Comparison of ENCODE assay signal across 23 cellular contexts in genomic region chr1:156539824-156540223, GRCh38. TPM values are rescaled to one million over a fixed set of nuclear protein-coding genes. Genes with fewer than 3 reads are reported as not detected.
"Had no signal": no experiment of that assay in that cellular context is flagged by ENCODE, and none has a peak within 500 bp of the region (broad histone marks: within the 10 kb centered on the region; RNA-seq: fewer than 3 reads in every experiment).

No MANE protein-coding gene starts in this region.

- H3K27me3 Mint-ChIP-seq: activated B cell treated with CpG ODN at 0.5 μM for 24 hours; activated CD4-positive, alpha-beta memory T cell treated with anti-CD3 and anti-CD28 coated beads for 36 hours; activated CD4-positive, alpha-beta T cell treated with anti-CD3 and anti-CD28 coated beads, Interleukin-2, amount 10 ng/mL, durations not matched to agents 7 days and 5 days; activated naive CD4-positive, alpha-beta T cell treated with anti-CD3 and anti-CD28 coated beads, Interleukin-2, amount 10 ng/mL, durations not matched to agents 7 days and 5 days; activated naive CD8-positive, alpha-beta T cell treated with anti-CD3 and anti-CD28 coated beads, Interleukin-2, amount 10 ng/mL, durations not matched to agents 7 days and 5 days; central memory CD8-positive, alpha-beta T cell; T-helper 17 cell had no signal

- ATAC-seq: activated T-cell treated with anti-CD3 and anti-CD28 coated beads, Interleukin-2, amount 50 U/mL, for 4 hours; T-helper 17 cell had no signal

- H3K4me1 ChIP-seq: breast epithelium, Peyer's patch had no signal

- H3K4me3 ChIP-seq: breast epithelium, Peyer's patch had no signal

- H3K27ac ChIP-seq: breast epithelium, Peyer's patch, RWPE1 had no signal

- H3K9me3 ChIP-seq: breast epithelium, Peyer's patch had no signal

- H3K27me3 ChIP-seq: breast epithelium, Peyer's patch had no signal

- H3K36me3 ChIP-seq: breast epithelium, Peyer's patch had no signal

- H3K4me1 Mint-ChIP-seq: activated B cell treated with CpG ODN at 0.5 μM for 24 hours had no signal

- H3K4me3 Mint-ChIP-seq: activated B cell treated with CpG ODN at 0.5 μM for 24 hours; activated CD4-positive, alpha-beta memory T cell treated with anti-CD3 and anti-CD28 coated beads for 36 hours; activated CD4-positive, alpha-beta T cell treated with anti-CD3 and anti-CD28 coated beads, Interleukin-2, amount 10 ng/mL, durations not matched to agents 7 days and 5 days; activated naive CD4-positive, alpha-beta T cell treated with anti-CD3 and anti-CD28 coated beads, Interleukin-2, amount 10 ng/mL, durations not matched to agents 7 days and 5 days; activated T-cell treated with anti-CD3 and anti-CD28 coated beads, Interleukin-2, amount 50 U/mL, for 4 hours; central memory CD8-positive, alpha-beta T cell; T-helper 17 cell had no signal

- H3K9me3 Mint-ChIP-seq: activated B cell treated with CpG ODN at 0.5 μM for 24 hours; activated CD4-positive, alpha-beta memory T cell treated with anti-CD3 and anti-CD28 coated beads for 36 hours; activated CD4-positive, alpha-beta T cell treated with anti-CD3 and anti-CD28 coated beads, Interleukin-2, amount 10 ng/mL, durations not matched to agents 7 days and 5 days; activated naive CD4-positive, alpha-beta T cell treated with anti-CD3 and anti-CD28 coated beads, Interleukin-2, amount 10 ng/mL, durations not matched to agents 7 days and 5 days; activated naive CD8-positive, alpha-beta T cell treated with anti-CD3 and anti-CD28 coated beads, Interleukin-2, amount 10 ng/mL, durations not matched to agents 7 days and 5 days; activated T-cell treated with anti-CD3 and anti-CD28 coated beads, Interleukin-2, amount 50 U/mL, for 4 hours; central memory CD8-positive, alpha-beta T cell had no signal

- H3K27ac Mint-ChIP-seq: activated B cell treated with CpG ODN at 0.5 μM for 24 hours; activated CD4-positive, alpha-beta memory T cell treated with anti-CD3 and anti-CD28 coated beads for 36 hours; activated naive CD4-positive, alpha-beta T cell treated with anti-CD3 and anti-CD28 coated beads, Interleukin-2, amount 10 ng/mL, durations not matched to agents 7 days and 5 days; activated naive CD8-positive, alpha-beta T cell treated with anti-CD3 and anti-CD28 coated beads, Interleukin-2, amount 10 ng/mL, durations not matched to agents 7 days and 5 days; T-helper 17 cell had no signal

- DNase-seq: activated B cell treated with CpG ODN at 0.5 μM for 24 hours; activated CD4-positive, alpha-beta memory T cell treated with anti-CD3 and anti-CD28 coated beads for 36 hours; activated CD4-positive, alpha-beta T cell treated with anti-CD3 and anti-CD28 coated beads, Interleukin-2, amount 10 ng/mL, durations not matched to agents 7 days and 5 days; activated CD8-positive, alpha-beta memory T cell treated with anti-CD3 and anti-CD28 coated beads for 24 hours; activated gamma-delta T cell treated with Interleukin-2 at 50 U/mL for 16 hours; activated naive CD4-positive, alpha-beta T cell treated with anti-CD3 and anti-CD28 coated beads, Interleukin-2, amount 10 ng/mL, durations not matched to agents 7 days and 5 days; activated T-cell treated with anti-CD3 and anti-CD28 coated beads, Interleukin-2, amount 50 U/mL, for 4 hours; aorta; MM.1S; NCI-H1105 treated with DMSO at 0.1 percent for 48 hours; NCI-H1436 treated with DMSO at 0.1 percent for 48 hours; NCI-H187; NCI-H2081; NCI-H510A treated with DMSO at 0.1 percent for 48 hours; SHP77 treated with DMSO at 0.1 percent for 48 hours; T-helper 17 cell; T1000 had no signal

RNA-seq across cellular contexts. Expression of gene IQGAP3, which starts 32.5 kb away (rescaled TPM):
- total RNA-seq: T-helper 17 cell had no signal

RNA-seq across cellular contexts. Expression of gene TTC24, which starts 39.7 kb away (rescaled TPM):
- total RNA-seq: breast epithelium, Peyer's patch, SK-MEL-5 had no signal
